Comparison of ENCODE assay signal across 8 cellular contexts in genomic region chrX:64976673-64977040, GRCh38. TPM values are rescaled to one million over a fixed set of nuclear protein-coding genes. Genes with fewer than 3 reads are reported as not detected.
DNase-seq lines count a peak whose midpoint lies in the region; ATAC-seq, FAIRE-seq and TF ChIP-seq lines count a peak whose summit lies in the region.

No MANE protein-coding gene starts in this region.

- H3K27ac ChIP-seq in esophagus muscularis mucosa (replicated peaks in 1 of 4) (peak overlapping the region in 3 of 4 donors; percentile 53 to 62 (median 59)), gastrocnemius medialis (no peak overlapping the region)

- TF ChIP-seq POLR2A in esophagus muscularis mucosa (IDR thresholded peaks at IDR 0.05; ENCODE audit: low read depth) (no peak), gastrocnemius medialis (IDR thresholded peaks at IDR 0.05) (no peak)

- H3K4me1 ChIP-seq in Loucy (ENCODE audit: insufficient read depth, low read length, poor library complexity, severe bottlenecking) (peaks cover 12% of the 10 kb centered on the region), esophagus muscularis mucosa (peaks cover 0 to 11% (median 3%) of the 10 kb centered on the region in 4 donors), gastrocnemius medialis (no peaks in the 10 kb centered on the region)

- H3K4me3 ChIP-seq in GM12864 (ENCODE audit: low read depth, low read length) (peak overlapping the region; percentile 73), Loucy (ENCODE audit: low read length, poor library complexity, severe bottlenecking) (peak overlapping the region; percentile 96), esophagus muscularis mucosa (peak overlapping the region; percentile 56 to 67 (median 62)), gastrocnemius medialis (peak overlapping the region; percentile 49 to 73 (median 64))

- H3K4me2 ChIP-seq in Loucy (ENCODE audit: low read depth, low read length, poor library complexity, severe bottlenecking), result peak overlapping the region; percentile 84

- H3F3A ChIP-seq in Loucy (ENCODE audit: low read depth), result no peaks in the 10 kb centered on the region

- intact Hi-C loops in esophagus muscularis mucosa (cut with DNase I), result loop anchor here (5.0 kb wide), 1 partner anchor 56 kb away; the partner anchor contains the start of gene ZC3H12B
- intact Hi-C loops in gastrocnemius medialis (cut with DNase I; ENCODE audit: low total_unique reads), result no loop called here

- no peaks in the 10 kb centered on the region for H3K9me2 ChIP-seq in Loucy (replicated peaks; ENCODE audit: low read depth, low read length)

- in situ Hi-C loops in gastrocnemius medialis (cut with MboI; ENCODE audit: low sequenced_read_pairs in 4 of 4), result no loop called here

- 35% methylated on average over 11 of the region's 11 CpGs for WGBS in esophagus muscularis mucosa

- ATAC-seq in GM21786 (IDR thresholded peaks at IDR 0.05; ENCODE audit: unreplicated experiment), result peak; percentile 23
- no peak for ATAC-seq in gastrocnemius medialis
- no peak for ATAC-seq in esophagus mucosa

- H3K9me3 ChIP-seq in Loucy (ENCODE audit: insufficient read depth, low read depth, low read length), result no peaks in the 10 kb centered on the region; the same call in 1 of the 2 replicates
- H3K9me3 ChIP-seq in esophagus muscularis mucosa, result no peaks in the 10 kb centered on the region
- H3K9me3 ChIP-seq in gastrocnemius medialis, result peaks cover 0 to 5% (median 0%) of the 10 kb centered on the region in 3 donors

- peaks cover 26% of the 10 kb centered on the region; the same call in 1 of the 2 replicates for H3K79me2 ChIP-seq in Loucy (ENCODE audit: insufficient read depth, low read length)

- no peak overlapping the region for H3K9ac ChIP-seq in Loucy (ENCODE audit: low read depth, low read length, poor library complexity, severe bottlenecking)

- DNase-seq in GM12864 (ENCODE audit: low read depth), result no peak
- DNase-seq in esophagus muscularis mucosa (ENCODE audit: extremely low spot score), result no peak
- DNase-seq in gastrocnemius medialis, result no peak
- DNase-seq in DMS114 treated with DMSO at 0.1 percent for 48 hours (lab: John Stamatoyannopoulos, UW; ENCODE audit: unreplicated experiment), result no peak
- DNase-seq in frontal cortex (ENCODE audit: low spot score in 2 of 2), result no peak

- no peak for FAIRE-seq in frontal cortex (lab: Jason Lieb, UNC)

- H3K27me3 ChIP-seq in Loucy (ENCODE audit: insufficient read depth, low read length, poor library complexity, severe bottlenecking) (no peaks in the 10 kb centered on the region), esophagus muscularis mucosa (no peaks in the 10 kb centered on the region), gastrocnemius medialis (no peaks in the 10 kb centered on the region)

- no peaks in the 10 kb centered on the region for H4K20me1 ChIP-seq in Loucy (ENCODE audit: insufficient read depth, low read length, poor library complexity, severe bottlenecking)

- no peaks in the 10 kb centered on the region for H3K36me3 ChIP-seq in Loucy (ENCODE audit: insufficient read depth, low read length)
- no peaks in the 10 kb centered on the region for H3K36me3 ChIP-seq in esophagus muscularis mucosa
- no peaks in the 10 kb centered on the region for H3K36me3 ChIP-seq in gastrocnemius medialis

- no peak for TF ChIP-seq EP300 in esophagus muscularis mucosa (IDR thresholded peaks at IDR 0.05)

- TF ChIP-seq CTCF in GM12864 (IDR thresholded peaks at IDR 0.05; ENCODE audit: low read depth, low read length, missing control alignments) (no peak), Loucy (conservative IDR thresholded peaks at IDR 0.05; ENCODE audit: low read length) (no peak), esophagus muscularis mucosa (IDR thresholded peaks at IDR 0.05) (no peak), gastrocnemius medialis (IDR thresholded peaks at IDR 0.05 in 4 of 5, conservative IDR thresholded peaks at IDR 0.05 in 1 of 5) (no peak)

- peak overlapping the region; percentile 95 for H2AFZ ChIP-seq in Loucy (ENCODE audit: low read length)

RNA-seq across cellular contexts. Expression of gene ZC4H2, which starts 0.4 kb away (rescaled TPM):
- 10 to 100 TPM; 11.5 to 14.1 (median 12.6) TPM for total RNA-seq in esophagus muscularis mucosa
- 1 to 10 TPM in 3 of 4 donors, under 1 TPM in 1; 0.70 to 3.9 (median 2.7) TPM for total RNA-seq in gastrocnemius medialis
- total RNA-seq in esophagus mucosa, result 4.5 TPM
- total RNA-seq in frontal cortex, result 11.0 TPM

RNA-seq across cellular contexts. Expression of gene ZC3H12B, which starts 58.0 kb away (rescaled TPM):
- total RNA-seq in esophagus muscularis mucosa, result 1 to 10 TPM; 2.8 to 4.9 (median 3.1) TPM
- under 1 TPM; 0.10 to 0.19 (median 0.14) TPM for total RNA-seq in gastrocnemius medialis
- 0.08 TPM for total RNA-seq in esophagus mucosa
- total RNA-seq in frontal cortex, result 5.3 TPM

Comparison
In these comparisons a context has a peak if more than half of its experiments do, and no peak if none do; other contexts are left out.
1. H3K27ac ChIP-seq: peak in esophagus muscularis mucosa (3 of 4); none in gastrocnemius medialis (0 of 4).
2. Peak in every context shown above with its lines, with median percentiles within 50 percentile points of each other: H3K4me3 ChIP-seq.